ENCODE assay signal across 15 cellular contexts in genomic region chr9:87630846-87631245, GRCh38.
DNase-seq lines count a peak whose midpoint lies in the region; ATAC-seq and TF ChIP-seq lines count a peak whose summit lies in the region.
"Had no signal": no experiment of that assay in that cellular context is flagged by ENCODE, and none has a peak within 500 bp of the region (broad histone marks: within the 10 kb centered on the region; RNA-seq: fewer than 3 reads in every experiment).

No MANE protein-coding gene starts in this region.

- no peak for ATAC-seq in SK-N-SH treated with all-trans-retinoic acid at 6 μM for 48 hours
- no peak for ATAC-seq in HG03045 (IDR thresholded peaks at IDR 0.05; ENCODE audit: unreplicated experiment)
- ATAC-seq: CD8-positive, alpha-beta T cell had no signal

- H3K27me3 ChIP-seq in neutrophil (no peaks in the 10 kb centered on the region), MM.1S (replicated peaks; ENCODE audit: insufficient read depth, low read length) (no peaks in the 10 kb centered on the region)
- H3K27me3 ChIP-seq: BLaER1 treated with 17β-estradiol and CSF1 and Interleukin-3, amounts not matched to agents 10 nM and 100 nM had no signal

- H3K4me3 ChIP-seq in neutrophil (ENCODE audit: low read depth in 1 of 2, low read length in 1 of 2) = no peak overlapping the region
- no peak overlapping the region for H3K4me3 ChIP-seq in MM.1S (ENCODE audit: low read length)
- H3K4me3 ChIP-seq: BLaER1 treated with 17β-estradiol and CSF1 and Interleukin-3, amounts not matched to agents 10 nM and 100 nM had no signal

- H2AFZ ChIP-seq in MM.1S (ENCODE audit: low read length) = no peak overlapping the region

- DNase-seq in caudate nucleus (lab: John Stamatoyannopoulos, UW) (no peak), MM.1S (no peak)
- DNase-seq: 8988T; AML-193; Caco-2; Calu3; CD4-positive, alpha-beta T cell; CD8-positive, alpha-beta T cell; DMS79 treated with DMSO at 0.1 percent for 48 hours; GF-D8 had no signal

- no peak overlapping the region for H3K4me2 ChIP-seq in MM.1S (ENCODE audit: low read depth, low read length)
- H3K4me2 ChIP-seq: BLaER1 treated with 17β-estradiol and CSF1 and Interleukin-3, amounts not matched to agents 10 nM and 100 nM had no signal

- H3K9me2 ChIP-seq in MM.1S (replicated peaks; ENCODE audit: insufficient read depth, low read length) = no peaks in the 10 kb centered on the region

- H3K9me3 ChIP-seq in neutrophil (no peaks in the 10 kb centered on the region), MM.1S (replicated peaks; ENCODE audit: insufficient read depth, low read length) (no peaks in the 10 kb centered on the region)
- H3K9me3 ChIP-seq: Caco-2 had no signal

- H3K79me2 ChIP-seq in MM.1S (ENCODE audit: low read length) = no peaks in the 10 kb centered on the region

- H3K36me3 ChIP-seq in neutrophil = no peaks in the 10 kb centered on the region
- H3K36me3 ChIP-seq in MM.1S (replicated peaks; ENCODE audit: insufficient read depth, low read length) = no peaks in the 10 kb centered on the region

- H3K9ac ChIP-seq in MM.1S (ENCODE audit: low read length) = no peak overlapping the region
- H3K9ac ChIP-seq: BLaER1 treated with 17β-estradiol and CSF1 and Interleukin-3, amounts not matched to agents 10 nM and 100 nM had no signal

- H3F3A ChIP-seq in MM.1S (ENCODE audit: insufficient read depth, low read length) = no peaks in the 10 kb centered on the region

- no peaks in the 10 kb centered on the region for H4K20me1 ChIP-seq in MM.1S (ENCODE audit: insufficient read depth, low read length)

- peaks cover 34 to 37% of the 10 kb centered on the region in 2 experiments for H3K4me1 ChIP-seq in neutrophil (ENCODE audit: control insufficient read depth in 1 of 2, insufficient read depth in 1 of 2, low read depth in 1 of 2, low read length in 1 of 2)
- no peaks in the 10 kb centered on the region for H3K4me1 ChIP-seq in MM.1S (ENCODE audit: low read length)
- H3K4me1 ChIP-seq: Caco-2 had no signal

- TF ChIP-seq CTCF in neutrophil (IDR thresholded peaks at IDR 0.05) = no peak
- no peak for TF ChIP-seq CTCF in MM.1S (IDR thresholded peaks at IDR 0.05; ENCODE audit: low read length)

- H3K27ac ChIP-seq in caudate nucleus (ENCODE audit: low read depth, low read length) (peak overlapping the region; percentile 67), neutrophil (peak overlapping the region; percentile 17), MM.1S (ENCODE audit: low read length) (no peak overlapping the region)
- H3K27ac ChIP-seq: BLaER1 treated with 17β-estradiol and CSF1 and Interleukin-3, amounts not matched to agents 10 nM and 100 nM; C4-2B had no signal

TF ChIP-seq in SK-N-SH treated with all-trans-retinoic acid at 6 μM for 48 hours, 23 proteins besides CTCF, POLR2A, EP300 and RAD21:
- no peak for TF ChIP-seq RARB (CRISPR knock-in tag; IDR thresholded peaks at IDR 0.05)
- TF ChIP-seq TCF4 (CRISPR knock-in tag; IDR thresholded peaks at IDR 0.05; ENCODE audit: borderline replicate concordance) = no peak
- no peak for TF ChIP-seq CSDC2 (CRISPR knock-in tag; IDR thresholded peaks at IDR 0.05)
- no peak for TF ChIP-seq TSHZ2 (CRISPR knock-in tag; IDR thresholded peaks at IDR 0.05)
- no peak for TF ChIP-seq ARNTL (CRISPR knock-in tag; IDR thresholded peaks at IDR 0.05; ENCODE audit: borderline replicate concordance, low read depth)
- TF ChIP-seq SNAI2 (CRISPR knock-in tag; IDR thresholded peaks at IDR 0.05) = no peak
- TF ChIP-seq ESRRG (CRISPR knock-in tag; IDR thresholded peaks at IDR 0.05) = no peak
- no peak for TF ChIP-seq ZC3H10 (CRISPR knock-in tag; IDR thresholded peaks at IDR 0.05)
- TF ChIP-seq ISL1 (CRISPR knock-in tag; IDR thresholded peaks at IDR 0.05) = no peak
TF ChIP-seq in SK-N-SH treated with all-trans-retinoic acid at 6 μM for 48 hours: peak in this region for 0.
